ENCODE assay signal across 19 cellular contexts in genomic region chr10:30756896-30757295, GRCh38.
DNase-seq lines count a peak whose midpoint lies in the region; ATAC-seq, FAIRE-seq and TF ChIP-seq lines count a peak whose summit lies in the region.
"Had no signal": no experiment of that assay in that cellular context is flagged by ENCODE, and none has a peak within 500 bp of the region (broad histone marks: within the 10 kb centered on the region; RNA-seq: fewer than 3 reads in every experiment).

No MANE protein-coding gene starts in this region.

- H3K23ac ChIP-seq in IMR-90 (ENCODE audit: low read depth, low read length) = no peak overlapping the region

- no peak overlapping the region for H3K4ac ChIP-seq in IMR-90 (ENCODE audit: low read depth, low read length)

- POLR2A ChIA-PET in IMR-90 (lab: Charles Lee; ENCODE audit: unreplicated experiment) = no interaction called here
- POLR2A ChIA-PET in K562 (lab: Yijun Ruan, JAX) = no interaction called here

- H3K4me2 ChIP-seq in IMR-90 (ENCODE audit: low read depth, low read length) = no peak overlapping the region
- no peak overlapping the region for H3K4me2 ChIP-seq in K562 (ENCODE audit: insufficient read depth, low read length)
- H3K4me2 ChIP-seq: BLaER1 had no signal

- TF ChIP-seq POLR2A in IMR-90 (IDR thresholded peaks at IDR 0.05; ENCODE audit: low read depth, low read length) (no peak), K562 (conservative IDR thresholded peaks at IDR 0.05) (no peak)

- peak overlapping the region; percentile 97; the same call in 1 of the 2 replicates for H2BK120ac ChIP-seq in IMR-90 (ENCODE audit: low read depth, low read length)

- no peak overlapping the region for H4K8ac ChIP-seq in IMR-90 (ENCODE audit: low read depth in 2 of 2, low read length in 2 of 2)

- H3K4me1 ChIP-seq in IMR-90 (ENCODE audit: control insufficient read depth, insufficient read depth, low read length) (peaks cover 23% of the 10 kb centered on the region), K562 (replicated peaks in 1 of 2; ENCODE audit: control insufficient read depth in 2 of 2, insufficient read depth in 2 of 2, low read length in 2 of 2) (peaks cover 7 to 11% of the 10 kb centered on the region in 2 experiments; a peak in 4 of 5 replicates), upper lobe of right lung (no peaks in the 10 kb centered on the region)
- H3K4me1 ChIP-seq: BLaER1, Caco-2 had no signal

- DNase-seq in IMR-90 = no peak
- DNase-seq in MV-4-11 (lab: John Stamatoyannopoulos, UW) = peak; percentile 23
- no peak for DNase-seq in K562 (ENCODE audit: extremely low read depth in 1 of 4, low spot score in 3 of 4)
- no peak for DNase-seq in GM20000 (ENCODE audit: low spot score)
- DNase-seq in upper lobe of right lung = no peak
- DNase-seq: Caco-2; CD4-positive, CD25-positive, alpha-beta regulatory T cell; CD8-positive, alpha-beta T cell; DMS153; DND-41; GOT3; H7; HCEC 1CT had no signal

- H3K9ac ChIP-seq in IMR-90 (ENCODE audit: low read depth, low read length) = no peak overlapping the region
- no peak overlapping the region for H3K9ac ChIP-seq in K562 (ENCODE audit: insufficient read depth in 1 of 2, low read depth in 2 of 2, low read length in 2 of 2)
- H3K9ac ChIP-seq: BLaER1 had no signal

- no peak for TF ChIP-seq EP300 in K562 (IDR thresholded peaks at IDR 0.05; ENCODE audit: low read length)

- no peaks in the 10 kb centered on the region for H3K27me3 ChIP-seq in IMR-90 (ENCODE audit: control insufficient read depth, insufficient read depth, low read length)
- peaks cover 15 to 29% of the 10 kb centered on the region in 2 experiments; a peak in 3 of 5 replicates for H3K27me3 ChIP-seq in K562 (ENCODE audit: control insufficient read depth in 2 of 2, insufficient read depth in 2 of 2, low read length in 2 of 2)
- no peaks in the 10 kb centered on the region for H3K27me3 ChIP-seq in upper lobe of right lung
- H3K27me3 ChIP-seq: BLaER1 had no signal

- H3K14ac ChIP-seq in IMR-90 (replicated peaks; ENCODE audit: low read depth, low read length) = no peak overlapping the region

- in situ Hi-C loops in IMR-90 (cut with MboI; ENCODE audit: low sequenced_read_pairs) = no loop called here
- in situ Hi-C loops in K562 (cut with MboI) = no loop called here

- H2AK5ac ChIP-seq in IMR-90 (ENCODE audit: low read depth, low read length) = no peak overlapping the region

- no peaks in the 10 kb centered on the region for H3K36me3 ChIP-seq in IMR-90 (ENCODE audit: control insufficient read depth, insufficient read depth, low read length)
- no peaks in the 10 kb centered on the region for H3K36me3 ChIP-seq in K562 (ENCODE audit: control insufficient read depth, insufficient read depth, low read length)
- no peaks in the 10 kb centered on the region for H3K36me3 ChIP-seq in upper lobe of right lung
- H3K36me3 ChIP-seq: BLaER1 had no signal

- H2BK5ac ChIP-seq in IMR-90 (ENCODE audit: low read depth, low read length, poor library complexity, severe bottlenecking) = no peak overlapping the region

- H3K9me3 ChIP-seq in IMR-90 (ENCODE audit: control insufficient read depth, insufficient read depth, low read length) (peaks cover 2% of the 10 kb centered on the region), K562 (replicated peaks; ENCODE audit: control insufficient read depth, insufficient read depth, low read depth, low read length) (no peaks in the 10 kb centered on the region), upper lobe of right lung (no peaks in the 10 kb centered on the region)
- H3K9me3 ChIP-seq: Caco-2 had no signal

- peak overlapping the region; percentile 96; the same call in 1 of the 2 replicates for H2BK20ac ChIP-seq in IMR-90 (ENCODE audit: low read depth, low read length)

- no peaks in the 10 kb centered on the region for H3K79me2 ChIP-seq in K562 (ENCODE audit: control insufficient read depth, insufficient read depth, low read length)

- no peak for FAIRE-seq in K562 (lab: Jason Lieb, UNC)
- FAIRE-seq: G401.6, GM12878, GM18507 had no signal

- TF ChIP-seq RAD21 in IMR-90 (IDR thresholded peaks at IDR 0.05; ENCODE audit: low read length) (no peak), K562 (CRISPR knock-in tag; conservative IDR thresholded peaks at IDR 0.05 in 1 of 2, IDR thresholded peaks at IDR 0.05 in 1 of 2) (no peak)

- no peak overlapping the region for H2AK9ac ChIP-seq in IMR-90 (replicated peaks; ENCODE audit: low read depth, low read length, poor library complexity)

- H3K9me1 ChIP-seq in IMR-90 (ENCODE audit: insufficient read depth, low read length) (peaks cover 22% of the 10 kb centered on the region), K562 (ENCODE audit: control insufficient read depth, insufficient read depth, low read length) (no peaks in the 10 kb centered on the region)

- CTCF ChIA-PET in IMR-90 (lab: Yijun Ruan, JAX) = no interaction called here
- CTCF ChIA-PET in K562 (lab: Yijun Ruan, JAX; ENCODE audit: low intra/inter-chr PET ratio) = no interaction called here

- WGBS in IMR-90 (ENCODE audit: extremely low coverage in 2 of 2, insufficient read length in 1 of 2), 2 experiments = no CpG with 5 or more reads among the region's 3 CpGs
- WGBS in K562 (ENCODE audit: insufficient coverage, low coverage, missing lambda C conversion rate) = 2% methylated on average over 3 of the region's 3 CpGs

- H3K79me1 ChIP-seq in IMR-90 (ENCODE audit: low read depth in 1 of 2, low read length in 2 of 2) = no peaks in the 10 kb centered on the region; a peak in 1 of 4 replicates

- no peak overlapping the region for H4K91ac ChIP-seq in IMR-90 (ENCODE audit: insufficient read depth, low read depth, low read length)

- 0 out of 3 replicates have a peak overlapping the region, but pooled peaks have one; percentile 11 for H2BK15ac ChIP-seq in IMR-90 (ENCODE audit: low read depth, low read length)

- no peak overlapping the region for H3K56ac ChIP-seq in IMR-90 (ENCODE audit: extremely low read depth, insufficient read depth, low read length)

- no peak overlapping the region for H4K5ac ChIP-seq in IMR-90 (ENCODE audit: low read depth, low read length)

- 0 out of 2 replicates have a peak overlapping the region, but pooled peaks have one; percentile 33 for H3K18ac ChIP-seq in IMR-90 (ENCODE audit: low read depth, low read length)

- H4K20me1 ChIP-seq in IMR-90 (ENCODE audit: insufficient read depth, low read length) (no peaks in the 10 kb centered on the region), K562 (replicated peaks; ENCODE audit: control insufficient read depth, insufficient read depth, low read length) (peaks cover 8% of the 10 kb centered on the region; the same call in 1 of the 2 replicates)
- H4K20me1 ChIP-seq: BLaER1 had no signal

- TF ChIP-seq CTCF in IMR-90 (conservative IDR thresholded peaks at IDR 0.05; ENCODE audit: low read depth, low read length) = no peak
- TF ChIP-seq CTCF in K562 (IDR thresholded peaks at IDR 0.05 in 2 of 3, conservative IDR thresholded peaks at IDR 0.05 in 1 of 3; ENCODE audit: insufficient read depth in 2 of 3, low read depth in 1 of 3, low read length in 3 of 3) = no peak
- no peak for TF ChIP-seq CTCF in GM20000 (IDR thresholded peaks at IDR 0.05; ENCODE audit: extremely low read depth, missing control alignments)
- no peak for TF ChIP-seq CTCF in upper lobe of right lung (IDR thresholded peaks at IDR 0.05)

- ATAC-seq in IMR-90 (ENCODE audit: low read depth) (no peak), K562 (no peak), upper lobe of right lung (no peak), HG03460 (IDR thresholded peaks at IDR 0.05; ENCODE audit: unreplicated experiment) (no peak)
- ATAC-seq: CD8-positive, alpha-beta T cell; GM12878 had no signal

- dilution Hi-C loops in IMR-90 (cut with HindIII; ENCODE audit: low sequenced_read_pairs, unreplicated experiment) = no loop called here

- intact Hi-C loops in IMR-90 (cut with micrococcal nuclease) (loop anchor here (10.0 kb wide), 3 partner anchors 378 to 738 kb away; no protein-coding TSS in a partner anchor), K562 (cut with micrococcal nuclease) (no loop called here), upper lobe of right lung (cut with DNase I) (loop anchor here (10.0 kb wide), 1 partner anchor 1058 kb away; no protein-coding TSS in a partner anchor)

- H3K27ac ChIP-seq in IMR-90 (ENCODE audit: insufficient read depth, low read length) = no peak overlapping the region
- no peak overlapping the region for H3K27ac ChIP-seq in K562 (ENCODE audit: extremely low read depth, low read depth, low read length)
- no peak overlapping the region for H3K27ac ChIP-seq in upper lobe of right lung
- H3K27ac ChIP-seq: BLaER1, C4-2B had no signal

- H2AFZ ChIP-seq in IMR-90 (replicated peaks; ENCODE audit: low read length, poor library complexity) = no peak overlapping the region
- H2AFZ ChIP-seq in K562 (ENCODE audit: low read depth, low read length) = no peak overlapping the region

- BruUV-seq in IMR-90 (replicated peaks; lab: Mats Ljungman, UMichigan) = no TSS peak
- BruUV-seq in K562 (replicated peaks; lab: Mats Ljungman, UMichigan) = no TSS peak

- H3K4me3 ChIP-seq in IMR-90 (ENCODE audit: insufficient read depth, low read depth, low read length) = no peak overlapping the region
- no peak overlapping the region for H3K4me3 ChIP-seq in K562
- no peak overlapping the region for H3K4me3 ChIP-seq in upper lobe of right lung
- H3K4me3 ChIP-seq: BLaER1, GM12878 had no signal

TF ChIP-seq in IMR-90, 13 proteins besides CTCF, POLR2A, EP300 and RAD21:
- TF ChIP-seq CEBPB (IDR thresholded peaks at IDR 0.05; ENCODE audit: low read depth, low read length) (peak; percentile 90), CHD1 (IDR thresholded peaks at IDR 0.05; ENCODE audit: low read depth, low read length) (no peak)

TF ChIP-seq in K562, 482 proteins besides CTCF, POLR2A, EP300 and RAD21 (continues in another document):
- no peak for TF ChIP-seq BCL6 (CRISPR knock-in tag; IDR thresholded peaks at IDR 0.05)
- no peak for TF ChIP-seq KLF13 (tag; IDR thresholded peaks at IDR 0.05; ENCODE audit: borderline replicate concordance, low read depth)
- TF ChIP-seq, protein P1, sequence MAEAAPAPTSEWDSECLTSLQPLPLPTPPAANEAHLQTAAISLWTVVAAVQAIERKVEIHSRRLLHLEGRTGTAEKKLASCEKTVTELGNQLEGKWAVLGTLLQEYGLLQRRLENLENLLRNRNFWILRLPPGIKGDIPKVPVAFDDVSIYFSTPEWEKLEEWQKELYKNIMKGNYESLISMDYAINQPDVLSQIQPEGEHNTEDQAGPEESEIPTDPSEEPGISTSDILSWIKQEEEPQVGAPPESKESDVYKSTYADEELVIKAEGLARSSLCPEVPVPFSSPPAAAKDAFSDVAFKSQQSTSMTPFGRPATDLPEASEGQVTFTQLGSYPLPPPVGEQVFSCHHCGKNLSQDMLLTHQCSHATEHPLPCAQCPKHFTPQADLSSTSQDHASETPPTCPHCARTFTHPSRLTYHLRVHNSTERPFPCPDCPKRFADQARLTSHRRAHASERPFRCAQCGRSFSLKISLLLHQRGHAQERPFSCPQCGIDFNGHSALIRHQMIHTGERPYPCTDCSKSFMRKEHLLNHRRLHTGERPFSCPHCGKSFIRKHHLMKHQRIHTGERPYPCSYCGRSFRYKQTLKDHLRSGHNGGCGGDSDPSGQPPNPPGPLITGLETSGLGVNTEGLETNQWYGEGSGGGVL (CRISPR knock-in tag; IDR thresholded peaks at IDR 0.05) = no peak
